In the genomic region with DNA sequence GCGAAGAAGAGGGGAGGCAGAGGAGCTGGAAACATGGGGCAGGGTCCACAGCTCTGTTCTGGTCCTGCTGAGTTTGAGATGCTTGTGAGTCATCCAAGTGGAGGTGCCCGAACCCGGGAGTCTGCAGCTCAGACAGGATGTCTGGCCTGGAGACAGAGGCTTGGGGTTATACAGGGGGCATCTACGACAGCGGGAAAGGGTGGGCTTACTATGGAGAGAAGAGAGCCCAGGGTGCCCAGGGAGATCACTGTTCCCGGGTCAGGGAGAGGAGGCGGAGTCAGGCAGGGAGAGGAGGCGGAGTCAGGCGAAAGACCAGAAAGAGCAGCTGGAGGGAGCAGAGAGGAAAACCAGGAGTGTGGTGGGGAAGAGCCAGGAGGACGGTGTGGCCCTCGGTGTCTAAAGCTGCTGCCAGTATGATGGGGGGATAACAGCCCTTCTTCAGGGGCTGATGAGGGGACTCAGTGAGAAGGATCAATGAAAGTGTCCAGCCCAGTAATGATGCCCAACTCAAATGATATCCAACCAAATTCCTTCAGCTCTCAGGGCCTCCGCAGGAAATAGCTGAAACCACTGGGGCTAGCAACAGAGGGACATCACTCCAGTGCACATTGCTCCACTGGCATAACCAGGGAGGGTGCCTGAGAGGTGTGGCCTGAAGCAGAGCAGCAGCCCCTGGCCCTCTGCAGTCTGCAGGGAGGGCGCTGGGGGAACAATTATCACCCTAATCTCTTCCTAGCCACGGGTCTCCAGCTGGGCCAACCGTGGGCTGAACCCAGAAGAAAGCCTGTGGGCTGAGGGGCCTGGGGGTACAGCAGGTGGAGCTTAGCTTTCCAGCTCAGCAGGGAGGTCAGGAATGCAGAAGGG, we compare ENCODE assay signal across 8 cellular contexts. TPM values are rescaled to one million over a fixed set of nuclear protein-coding genes. Genes with fewer than 3 reads are reported as not detected.
DNase-seq lines count a peak whose midpoint lies in the region; ATAC-seq and TF ChIP-seq lines count a peak whose summit lies in the region.

No MANE protein-coding gene starts in this region.

- no peak for ATAC-seq in CD4-positive, alpha-beta T cell (ENCODE audit: poor library complexity)
- ATAC-seq in right lobe of liver (peak; percentile 5 to 33 (median 17)), upper lobe of right lung (no peak), GM18858 (IDR thresholded peaks at IDR 0.05; ENCODE audit: unreplicated experiment) (no peak), GM19328 (IDR thresholded peaks at IDR 0.05; ENCODE audit: unreplicated experiment) (no peak)

- no peak overlapping the region for H3K4me3 ChIP-seq in right lobe of liver
- no peak overlapping the region for H3K4me3 ChIP-seq in upper lobe of right lung

- H3K4me1 Mint-ChIP-seq in CD4-positive, alpha-beta T cell (ENCODE audit: low read depth), result peaks cover 57% of the 10 kb centered on the region
- H3K4me1 Mint-ChIP-seq in MCF 10A (ENCODE audit: insufficient read depth, unreplicated experiment), result peaks cover 38% of the 10 kb centered on the region

- H3K4me1 ChIP-seq in right lobe of liver (peaks cover 0 to 8% (median 3%) of the 10 kb centered on the region in 4 donors), upper lobe of right lung (peaks cover 46% of the 10 kb centered on the region)

- BruUV-seq in MCF 10A (replicated peaks; lab: Mats Ljungman, UMichigan), result no TSS peak

- intact Hi-C loops in CD4-positive, alpha-beta T cell (cut with DNase I, micrococcal nuclease), result no loop called here
- intact Hi-C loops in MCF 10A (cut with micrococcal nuclease) (no loop called here), right lobe of liver (cut with DNase I) (no loop called here), upper lobe of right lung (cut with DNase I) (no loop called here)

- CTCF ChIA-PET in CD4-positive, alpha-beta T cell (lab: Charles Lee), result interaction anchor here (0.6 to 4.4 kb wide), 5 partner anchors 9 to 29 kb away, joined by 3 to 17 read pairs (median 4); a partner anchor contains a TSS
- CTCF ChIA-PET in MCF 10A (lab: Yijun Ruan, JAX), result interaction anchor here (0.6 to 5.5 kb wide), 5 partner anchors 9 to 577 kb away, joined by 4 to 35 read pairs (median 10); a partner anchor contains a TSS

- no peaks in the 10 kb centered on the region for H3K9me3 ChIP-seq in CD4-positive, alpha-beta T cell (ENCODE audit: control insufficient read depth, low read length)
- no peaks in the 10 kb centered on the region for H3K9me3 ChIP-seq in right lobe of liver
- no peaks in the 10 kb centered on the region for H3K9me3 ChIP-seq in upper lobe of right lung

- 22% methylated on average over 10 of the region's 15 CpGs for WGBS in right lobe of liver (ENCODE audit: insufficient coverage, low coverage, low lambda C conversion rate, missing lambda C conversion rate)

- TF ChIP-seq POLR2A in right lobe of liver (IDR thresholded peaks at IDR 0.05), result no peak

- H3K36me3 ChIP-seq in right lobe of liver (no peaks in the 10 kb centered on the region), upper lobe of right lung (no peaks in the 10 kb centered on the region)

- POLR2A ChIA-PET in CD4-positive, alpha-beta T cell (lab: Charles Lee), result interaction anchor here (0.8 to 3.8 kb wide), 8 partner anchors 9 to 63 kb away, joined by 3 to 15 read pairs (median 10); a partner anchor contains a TSS
- POLR2A ChIA-PET in MCF 10A (lab: Yijun Ruan, JAX), result interaction anchor here (0.7 to 3.2 kb wide), 7 partner anchors 9 to 828 kb away, joined by 3 to 24 read pairs (median 10); a partner anchor contains a TSS

- DNase-seq in CD4-positive, alpha-beta T cell, result no peak
- DNase-seq in NCI-H146 (lab: John Stamatoyannopoulos, UW), result peak; percentile 45
- DNase-seq in MCF 10A (ENCODE audit: unreplicated experiment), result peak; percentile 48
- DNase-seq in right lobe of liver, result no peak
- no peak for DNase-seq in upper lobe of right lung
- no peak for DNase-seq in activated gamma-delta T cell treated with Interleukin-2 at 50 U/mL for 16 hours

- TF ChIP-seq CTCF in CD4-positive, alpha-beta T cell (IDR thresholded peaks at IDR 0.05), result no peak
- TF ChIP-seq CTCF in MCF 10A (IDR thresholded peaks at IDR 0.05; ENCODE audit: unreplicated experiment) (no peak), right lobe of liver (IDR thresholded peaks at IDR 0.05) (no peak), upper lobe of right lung (IDR thresholded peaks at IDR 0.05) (no peak)

- peak overlapping the region; percentile 79 for H3K4me3 Mint-ChIP-seq in CD4-positive, alpha-beta T cell
- no peak overlapping the region for H3K4me3 Mint-ChIP-seq in MCF 10A (ENCODE audit: unreplicated experiment)

- H3K36me3 Mint-ChIP-seq in CD4-positive, alpha-beta T cell (ENCODE audit: low read depth), result peaks cover 6% of the 10 kb centered on the region
- no peaks in the 10 kb centered on the region for H3K36me3 Mint-ChIP-seq in MCF 10A (ENCODE audit: insufficient read depth, unreplicated experiment)

- no peak overlapping the region for H3K27ac ChIP-seq in CD4-positive, alpha-beta T cell (ENCODE audit: low read depth, low read length)
- H3K27ac ChIP-seq in right lobe of liver (no peak overlapping the region), upper lobe of right lung (peak overlapping the region; percentile 95)

- peak overlapping the region; percentile 81 for H3K27ac Mint-ChIP-seq in CD4-positive, alpha-beta T cell
- peak overlapping the region; percentile 59 for H3K27ac Mint-ChIP-seq in MCF 10A (ENCODE audit: low read depth, unreplicated experiment)

- H3K27me3 ChIP-seq in CD4-positive, alpha-beta T cell (ENCODE audit: control insufficient read depth, insufficient read depth, low read length), result no peaks in the 10 kb centered on the region
- H3K27me3 ChIP-seq in right lobe of liver (no peaks in the 10 kb centered on the region), upper lobe of right lung (no peaks in the 10 kb centered on the region)

- H3K27me3 Mint-ChIP-seq in CD4-positive, alpha-beta T cell, result no peaks in the 10 kb centered on the region
- H3K27me3 Mint-ChIP-seq in MCF 10A (ENCODE audit: insufficient read depth, unreplicated experiment), result no peaks in the 10 kb centered on the region

- no peaks in the 10 kb centered on the region for H3K9me3 Mint-ChIP-seq in CD4-positive, alpha-beta T cell
- H3K9me3 Mint-ChIP-seq in MCF 10A (ENCODE audit: unreplicated experiment), result no peaks in the 10 kb centered on the region

RNA-seq across cellular contexts. Expression of a gene that starts 2.6 kb away (rescaled TPM):
- 100 to 1,000 TPM; 236 to 238 TPM for total RNA-seq in CD4-positive, alpha-beta T cell
- total RNA-seq in MCF 10A (2022), result 10.6 and 11.0 TPM in 2 replicates
- total RNA-seq in right lobe of liver, result 10 to 100 TPM; 26.6 to 94.1 (median 46.8) TPM
- total RNA-seq in upper lobe of right lung, result 128 TPM

RNA-seq across cellular contexts. Expression of a gene that starts 9.5 kb away (rescaled TPM):
- 10 to 100 TPM; 38.7 to 39.9 TPM for total RNA-seq in CD4-positive, alpha-beta T cell
- total RNA-seq in MCF 10A (2022), result 65.4 and 68.5 TPM in 2 replicates
- 10 to 100 TPM; 11.6 to 43.2 (median 16.5) TPM for total RNA-seq in right lobe of liver
- total RNA-seq in upper lobe of right lung, result 24.0 TPM

RNA-seq across cellular contexts. Expression of a gene that starts 11.6 kb away (rescaled TPM):
- 10 to 100 TPM; 23.3 to 27.3 TPM for total RNA-seq in CD4-positive, alpha-beta T cell
- total RNA-seq in MCF 10A (2022) (16.7 and 21.6 TPM in 2 replicates), right lobe of liver (10 to 100 TPM; 12.8 to 20.6 (median 14.6) TPM), upper lobe of right lung (44.1 TPM)

RNA-seq across cellular contexts. Expression of a gene that starts 15.1 kb away (rescaled TPM):
- 10 to 100 TPM; 82.6 to 88.5 TPM for total RNA-seq in CD4-positive, alpha-beta T cell
- total RNA-seq in MCF 10A (2022), result 31.3 and 40.6 TPM in 2 replicates
- 10 to 100 TPM; 10.0 to 29.9 (median 13.7) TPM for total RNA-seq in right lobe of liver
- 88.3 TPM for total RNA-seq in upper lobe of right lung

RNA-seq across cellular contexts. Expression of a gene that starts 34.8 kb away (rescaled TPM):
- 1 to 10 TPM; 4.9 to 5.0 TPM for total RNA-seq in CD4-positive, alpha-beta T cell
- total RNA-seq in MCF 10A (2022) (0.25 TPM in 1 of 2 replicates, not detected in the other), right lobe of liver (under 1 TPM in 1 of 6 experiments, not detected in 5; 0.31 TPM), upper lobe of right lung (1.3 TPM)

Comparison
In these comparisons a context has a peak if more than half of its experiments do, and no peak if none do; other contexts are left out.
1. ATAC-seq: peak in right lobe of liver (4 of 4); none in CD4-positive, alpha-beta T cell (single experiment), upper lobe of right lung (single experiment), GM18858 (single experiment) and GM19328 (single experiment).
2. DNase-seq: peak in NCI-H146 (single experiment) and MCF 10A (single experiment); none in CD4-positive, alpha-beta T cell (0 of 10), right lobe of liver (0 of 3), upper lobe of right lung (single experiment) and activated gamma-delta T cell treated with Interleukin-2 at 50 U/mL for 16 hours (single experiment).